ENCODE assay signal across 1 cellular context in genomic region chr2:179031731-179032408, GRCh38.
TF ChIP-seq lines count a peak whose summit lies in the region.

No MANE protein-coding gene starts in this region.

TF ChIP-seq in GM12878, 131 proteins besides CTCF, POLR2A, EP300 and RAD21 (continued from another document and continues in another):
- TF ChIP-seq E2F8 (IDR thresholded peaks at IDR 0.05; ENCODE audit: low read depth, partially characterized antibody) (no peak), SIX5 (IDR thresholded peaks at IDR 0.05; ENCODE audit: low read depth, low read length, severe bottlenecking) (no peak), SIN3A (IDR thresholded peaks at IDR 0.05; ENCODE audit: low read depth, low read length) (no peak), ZZZ3 (IDR thresholded peaks at IDR 0.05; ENCODE audit: control insufficient read depth, insufficient read length, low read depth) (no peak), USF2 (IDR thresholded peaks at IDR 0.05; ENCODE audit: borderline replicate concordance, low read depth, low read length) (no peak), FOXK2 (IDR thresholded peaks at IDR 0.05) (no peak), ZNF274 (IDR thresholded peaks at IDR 0.05; ENCODE audit: insufficient read depth, insufficient read length) (no peak), POLR2AphosphoS5 (IDR thresholded peaks at IDR 0.05; ENCODE audit: low read length) (peak; percentile 53; the same call in 1 of the 2 replicates), E2F4 (IDR thresholded peaks at IDR 0.05; ENCODE audit: low read depth, low read length) (no peak), RELA (IDR thresholded peaks at IDR 0.05; ENCODE audit: borderline replicate concordance, partially characterized antibody) (peak; percentile 85), CREB1 (IDR thresholded peaks at IDR 0.05; ENCODE audit: low read depth) (no peak; the same call in 1 of the 2 replicates), E4F1 (IDR thresholded peaks at IDR 0.05; ENCODE audit: borderline replicate concordance, partially characterized antibody) (no peak), MXI1 (IDR thresholded peaks at IDR 0.05; ENCODE audit: low read depth, low read length) (no peak), NR2C1 (IDR thresholded peaks at IDR 0.05) (no peak), NRF1 (conservative IDR thresholded peaks at IDR 0.05; ENCODE audit: low read depth, low read length) (no peak), RB1 (IDR thresholded peaks at IDR 0.05; ENCODE audit: borderline replicate concordance) (no peak), BCL11A (IDR thresholded peaks at IDR 0.05; ENCODE audit: low read depth, low read length) (peak; percentile 73), ZBTB4 (CRISPR knock-in tag; IDR thresholded peaks at IDR 0.05) (no peak), GABPA (IDR thresholded peaks at IDR 0.05; ENCODE audit: low read depth) (0 out of 2 replicates have a peak, but pooled peaks have one; percentile 28), GATAD2B (conservative IDR thresholded peaks at IDR 0.05; ENCODE audit: low read depth) (0 out of 2 replicates have a peak, but pooled peaks have one; percentile 45), PKNOX1 (IDR thresholded peaks at IDR 0.05) (peak; percentile 24; the same call in 1 of the 2 replicates), NBN (IDR thresholded peaks at IDR 0.05) (no peak), EZH2 (IDR thresholded peaks at IDR 0.05; ENCODE audit: borderline replicate concordance, control insufficient read depth, low read depth, low read length) (no peak), ZBTB40 (IDR thresholded peaks at IDR 0.05; ENCODE audit: borderline replicate concordance) (no peak), REST (IDR thresholded peaks at IDR 0.05; ENCODE audit: low read depth, low read length) (no peak), FOXM1 (IDR thresholded peaks at IDR 0.05; ENCODE audit: low read depth, low read length) (peak; percentile 78; the same call in 1 of the 2 replicates), TCF12 (IDR thresholded peaks at IDR 0.05; ENCODE audit: low read depth, low read length) (no peak), CHD4 (IDR thresholded peaks at IDR 0.05) (no peak), KLF5 (IDR thresholded peaks at IDR 0.05; ENCODE audit: partially characterized antibody) (no peak), YY1 (IDR thresholded peaks at IDR 0.05; ENCODE audit: low read depth, low read length) (no peak), IRF5 (IDR thresholded peaks at IDR 0.05; ENCODE audit: borderline replicate concordance) (no peak)
